ENCODE assay signal across 7 cellular contexts in genomic region chr13:80341771-80342271, GRCh38. TPM values are rescaled to one million over a fixed set of nuclear protein-coding genes. Genes with fewer than 3 reads are reported as not detected.
DNase-seq lines count a peak whose midpoint lies in the region; ATAC-seq, FAIRE-seq and TF ChIP-seq lines count a peak whose summit lies in the region.

No MANE protein-coding gene starts in this region.

- ATAC-seq in HG03354 (IDR thresholded peaks at IDR 0.05; ENCODE audit: poor library complexity, severe bottlenecking, unreplicated experiment), result no peak
- ATAC-seq in HG03571 (IDR thresholded peaks at IDR 0.05; ENCODE audit: unreplicated experiment), result no peak

- no peak for TF ChIP-seq POLR2A in sigmoid colon (IDR thresholded peaks at IDR 0.05)

- DNase-seq in GF-D8 (lab: John Stamatoyannopoulos, UW) (peak; percentile 57), NCI-H146 treated with DMSO at 0.1 percent for 48 hours (lab: John Stamatoyannopoulos, UW; ENCODE audit: unreplicated experiment) (peak; percentile 22), astrocyte (ENCODE audit: low read depth) (peak; percentile 52), sigmoid colon (peak; percentile 79)

- intact Hi-C loops in sigmoid colon (cut with DNase I), result loop anchor here (2.0 to 10.0 kb wide), 3 partner anchors 129 to 673 kb away; no protein-coding TSS in a partner anchor

- no peak for FAIRE-seq in astrocyte (lab: Jason Lieb, UNC)

- H3K9me3 ChIP-seq in astrocyte (ENCODE audit: insufficient read depth, low read depth, low read length) (no peaks in the 10 kb centered on the region), sigmoid colon (no peaks in the 10 kb centered on the region)

- H4K20me1 ChIP-seq in astrocyte (ENCODE audit: insufficient read depth, low read length), result peaks cover 33% of the 10 kb centered on the region

- H3K4me2 ChIP-seq in astrocyte (ENCODE audit: low read length), result peak overlapping the region; percentile 98

- H3K36me3 ChIP-seq in astrocyte (ENCODE audit: insufficient read depth, low read length) (peaks cover 4% of the 10 kb centered on the region), sigmoid colon (peaks cover 0 to 9% (median 2%) of the 10 kb centered on the region in 4 donors)

- H3K36me3 Mint-ChIP-seq in astrocyte (ENCODE audit: low read depth, unreplicated experiment), result peaks cover 9% of the 10 kb centered on the region

- peak overlapping the region; percentile 94 for H3K27ac ChIP-seq in astrocyte (ENCODE audit: low read depth, low read length)
- H3K27ac ChIP-seq in sigmoid colon, result peak overlapping the region; percentile 88 to 92 (median 90)

- H3K4me3 ChIP-seq in astrocyte (ENCODE audit: insufficient read depth, low read depth, low read length), result peak overlapping the region; percentile 95
- H3K4me3 ChIP-seq in iPS-11a (ENCODE audit: low read depth, low read length), result peak overlapping the region; percentile 95
- H3K4me3 ChIP-seq in sigmoid colon, result peak overlapping the region; percentile 63 to 73 (median 67)

- H3K9me3 Mint-ChIP-seq in astrocyte (ENCODE audit: unreplicated experiment), result no peaks in the 10 kb centered on the region

- H3K27me3 Mint-ChIP-seq in astrocyte (ENCODE audit: low read depth, unreplicated experiment), result no peaks in the 10 kb centered on the region

- H3K4me1 ChIP-seq in astrocyte (ENCODE audit: insufficient read depth, low read length) (peaks cover 8% of the 10 kb centered on the region), sigmoid colon (peaks cover 0 to 15% (median 10%) of the 10 kb centered on the region in 4 donors)

- peak overlapping the region; percentile 89 for H3K27ac Mint-ChIP-seq in astrocyte (ENCODE audit: unreplicated experiment)

- peak overlapping the region; percentile 100 for H3K9ac ChIP-seq in astrocyte (ENCODE audit: low read length)

- H3K27me3 ChIP-seq in astrocyte (ENCODE audit: insufficient read depth, low read length), result no peaks in the 10 kb centered on the region
- H3K27me3 ChIP-seq in sigmoid colon, result no peaks in the 10 kb centered on the region

- TF ChIP-seq CTCF in astrocyte (IDR thresholded peaks at IDR 0.05; ENCODE audit: insufficient read depth, low read depth, low read length) (no peak), sigmoid colon (IDR thresholded peaks at IDR 0.05) (no peak)

- H2AFZ ChIP-seq in astrocyte (ENCODE audit: low read depth, low read length), result no peak overlapping the region

- peaks cover 40% of the 10 kb centered on the region for H3K79me2 ChIP-seq in astrocyte (ENCODE audit: insufficient read depth, low read length)

- 0 to 1% methylated on average over 13 to 16 of the region's 16 CpGs for WGBS in sigmoid colon, 2 donors

- H3K4me3 Mint-ChIP-seq in astrocyte (ENCODE audit: unreplicated experiment), result peak overlapping the region; percentile 87

- peaks cover 6% of the 10 kb centered on the region for H3K4me1 Mint-ChIP-seq in astrocyte (ENCODE audit: low read depth, unreplicated experiment)

- no peak for TF ChIP-seq EP300 in sigmoid colon (IDR thresholded peaks at IDR 0.05)

RNA-seq across cellular contexts. Expression of gene SPRY2, which starts 0.9 kb away (rescaled TPM):
- total RNA-seq in astrocyte (56.2 and 57.7 TPM in 2 replicates), sigmoid colon (10 to 100 TPM; 32.3 to 74.2 (median 47.6) TPM)
- polyA plus RNA-seq in sigmoid colon, result 10 to 100 TPM; 27.7 to 48.0 (median 33.1) TPM

Comparison
In these comparisons a context has a peak if more than half of its experiments do, and no peak if none do; other contexts are left out.
1. DNase-seq: peak in every context shown above with its lines; median percentile 79 in sigmoid colon; 57 in GF-D8; 52 in astrocyte; 22 in NCI-H146 treated with DMSO at 0.1 percent for 48 hours.